In the genomic region with DNA sequence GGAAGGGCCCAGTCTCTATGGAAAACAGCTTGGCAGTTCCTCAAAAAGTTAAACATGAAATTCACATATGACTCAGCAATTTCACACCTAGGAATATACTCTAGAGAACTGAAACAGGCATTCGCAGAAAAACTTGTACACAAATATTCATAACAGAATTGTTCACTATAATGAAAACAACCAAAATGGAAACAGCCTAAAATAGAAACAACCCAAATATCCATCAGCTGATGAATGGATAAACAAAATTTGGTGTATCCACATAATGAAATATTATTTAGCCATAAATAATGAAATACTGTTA, we compare ENCODE assay signal across 19 cellular contexts. TPM values are rescaled to one million over a fixed set of nuclear protein-coding genes. Genes with fewer than 3 reads are reported as not detected.
A peak's percentile ranks its signal among the peaks of the same experiment; 100 is the strongest.
DNase-seq lines count a peak whose midpoint lies in the region; ATAC-seq and TF ChIP-seq lines count a peak whose summit lies in the region.
"Had no signal": no experiment of that assay in that cellular context is flagged by ENCODE, and none has a peak within 500 bp of the region (broad histone marks: within the 10 kb centered on the region; RNA-seq: fewer than 3 reads in every experiment).

No MANE protein-coding gene starts in this region.

- ATAC-seq in GM21619 (IDR thresholded peaks at IDR 0.05; ENCODE audit: unreplicated experiment) (peak; percentile 51), HG03432 (IDR thresholded peaks at IDR 0.05; ENCODE audit: unreplicated experiment) (peak; percentile 51), left lobe of liver (no peak), heart right ventricle (no peak)
- ATAC-seq: body of pancreas, gastroesophageal sphincter had no signal

- peaks cover 0 to 9% (median 0%) of the 10 kb centered on the region in 7 donors for H3K27me3 ChIP-seq in heart right ventricle
- H3K27me3 ChIP-seq: body of pancreas, ovary had no signal

- whole genome bisulfite sequencing in heart right ventricle, 2 donors, result 87 to 88% methylated on average over 1 of the region's 1 CpG

- peak; percentile 7 for DNase-seq in DMS53 (lab: John Stamatoyannopoulos, UW)
- no peak for DNase-seq in DMS53 treated with DMSO at 0.1 percent for 48 hours (lab: John Stamatoyannopoulos, UW; ENCODE audit: unreplicated experiment)
- DNase-seq in foreskin melanocyte, result peak; percentile 63
- DNase-seq in SW 1271 (lab: John Stamatoyannopoulos, UW), result no peak
- no peak for DNase-seq in left lobe of liver (ENCODE audit: low spot score)
- DNase-seq in heart right ventricle, result no peak
- DNase-seq: activated CD4-positive, alpha-beta T cell treated with anti-CD3 and anti-CD28 coated beads, Interleukin-2, amount 50 U/mL, for 48 hours; activated gamma-delta T cell treated with Interleukin-2 at 50 U/mL for 16 hours; body of pancreas; effector memory CD4-positive, alpha-beta T cell; islet precursor cell; NCI-H1092; NCI-H524; ovary had no signal

- peaks cover 0 to 13% (median 11%) of the 10 kb centered on the region in 9 donors for H3K4me1 ChIP-seq in heart right ventricle

- H3K27ac ChIP-seq in heart right ventricle, result no peak overlapping the region
- H3K27ac ChIP-seq: 22Rv1, body of pancreas, gastroesophageal sphincter, ovary had no signal

- intact Hi-C loops in heart right ventricle (cut with DNase I), result no loop called here

- H3K36me3 ChIP-seq in heart right ventricle, result no peaks in the 10 kb centered on the region
- H3K36me3 ChIP-seq: gastroesophageal sphincter, ovary had no signal

- no peak for TF ChIP-seq CTCF in heart right ventricle (IDR thresholded peaks at IDR 0.05)

- peaks cover 0 to 17% (median 0%) of the 10 kb centered on the region in 11 donors for H3K9me3 ChIP-seq in heart right ventricle
- H3K9me3 ChIP-seq: body of pancreas, ovary had no signal

- no peak overlapping the region for H3K4me3 ChIP-seq in heart right ventricle
- H3K4me3 ChIP-seq: body of pancreas, gastroesophageal sphincter, ovary had no signal

RNA-seq across cellular contexts. Expression of a gene that starts 4.8 kb away (rescaled TPM):
- total RNA-seq in left lobe of liver (0.23 TPM), heart right ventricle (under 1 TPM in 2 of 10 donors, not detected in 8; 0.10 to 0.12 TPM)
- under 1 TPM; 0.01 to 0.15 TPM for polyA plus RNA-seq in heart right ventricle
- total RNA-seq: RPMI7951 had no signal

RNA-seq across cellular contexts. Expression of a gene that starts 31.5 kb away (rescaled TPM):
- 1.6 TPM for total RNA-seq in left lobe of liver
- 1 to 10 TPM; 2.4 to 5.3 (median 3.8) TPM for total RNA-seq in heart right ventricle
- polyA plus RNA-seq in heart right ventricle, result 1 to 10 TPM; 4.0 to 4.6 TPM

Comparison
In these comparisons a context has a peak if more than half of its experiments do, and no peak if none do; other contexts are left out.
1. DNase-seq: peak in DMS53 (single experiment) and foreskin melanocyte (single experiment); none in DMS53 treated with DMSO at 0.1 percent for 48 hours (single experiment), SW 1271 (0 of 2), left lobe of liver (single experiment) and heart right ventricle (0 of 2).
2. ATAC-seq: peak in GM21619 (single experiment) and HG03432 (single experiment); none in left lobe of liver (single experiment) and heart right ventricle (0 of 8).